ENCODE assay signal across 35 cellular contexts in the genomic region with DNA sequence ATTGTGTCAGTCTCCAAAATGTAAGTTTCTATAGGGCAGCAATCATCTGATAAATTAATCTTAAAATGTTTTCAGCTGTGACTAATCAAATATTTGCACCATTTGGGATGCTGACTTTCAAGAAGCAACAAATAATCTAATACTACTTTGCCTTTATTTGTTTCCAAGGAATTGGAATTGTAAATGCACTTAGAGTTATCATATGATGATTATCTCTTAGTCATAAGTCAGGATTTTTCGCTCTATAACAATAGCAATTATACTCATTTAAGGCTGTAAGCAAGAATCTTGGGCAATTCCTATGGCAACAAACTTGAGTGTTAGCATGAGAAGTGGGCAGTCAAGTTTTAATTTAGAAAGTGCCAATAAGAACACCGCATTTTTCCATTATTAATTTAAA.
"Had no signal": no experiment of that assay in that cellular context is flagged by ENCODE, and none has a peak within 500 bp of the region (broad histone marks: within the 10 kb centered on the region; RNA-seq: fewer than 3 reads in every experiment).

No MANE protein-coding gene starts in this region.

- H3K9me3 ChIP-seq: MG63 had no signal

- H3K27ac ChIP-seq: KMS-11 had no signal

- H3K27me3 ChIP-seq: MG63 had no signal

- DNase-seq: Karpas-422, Kasumi-1, MG63, MM.1S, MV-4-11, NCI-H1048, NCI-H1092, NCI-H1092 treated with DMSO at 0.1 percent for 48 hours, NCI-H1105, NCI-H1105 treated with DMSO at 0.1 percent for 48 hours, NCI-H1417, NCI-H1417 treated with DMSO at 0.1 percent for 48 hours, NCI-H1436, NCI-H1436 treated with DMSO at 0.1 percent for 48 hours, NCI-H146, NCI-H1694, NCI-H1694 treated with DMSO at 0.1 percent for 48 hours, NCI-H187, NCI-H187 treated with DMSO at 0.1 percent for 48 hours, NCI-H1930, NCI-H2029, NCI-H2029 treated with DMSO at 0.1 percent for 48 hours, NCI-H2081, NCI-H2081 treated with DMSO at 0.1 percent for 48 hours, NCI-H2107, NCI-H2171, NCI-H2171 treated with DMSO at 0.1 percent for 48 hours, NCI-H2227 treated with DMSO at 0.1 percent for 48 hours, NCI-H226, NCI-H345, NCI-H446, NCI-H446 treated with DMSO at 0.1 percent for 48 hours, NCI-H510A, NCI-H510A treated with DMSO at 0.1 percent for 48 hours had no signal

- H3K36me3 ChIP-seq: MG63 had no signal

- H3K4me2 ChIP-seq: KMS-11 had no signal

- H3K9ac ChIP-seq: KMS-11 had no signal

- H3K4me3 ChIP-seq: MG63 had no signal
